In the genomic region with DNA sequence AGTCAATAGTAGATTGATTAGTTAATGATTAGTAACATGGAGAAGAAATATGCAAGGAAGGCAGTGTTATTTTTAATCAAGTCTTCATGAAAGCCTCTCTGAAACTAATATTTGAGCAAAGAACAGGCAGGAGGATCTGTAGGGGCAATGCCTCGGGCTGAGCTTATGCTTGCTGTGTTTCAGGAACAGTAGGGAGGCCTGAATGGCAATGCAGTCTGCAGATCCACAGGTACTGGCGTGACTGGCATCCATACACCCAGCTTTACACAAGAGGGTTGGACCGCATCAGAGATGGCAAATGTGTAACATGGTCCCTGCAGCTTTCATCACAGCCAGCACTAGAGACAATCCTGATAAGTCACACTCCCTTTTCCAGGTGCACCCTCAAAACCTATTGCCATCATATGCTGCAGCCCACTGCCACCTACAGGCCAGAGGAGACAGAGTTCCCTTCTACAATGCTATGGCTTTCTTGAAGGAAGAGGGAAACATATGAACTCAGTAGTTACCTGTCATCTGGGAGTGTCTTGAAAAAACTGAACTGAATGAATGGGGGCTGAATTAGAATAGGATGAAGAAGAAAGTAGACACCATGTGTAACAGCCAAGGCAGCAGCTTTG, we compare ENCODE assay signal across 8 cellular contexts.
DNase-seq lines count a peak whose midpoint lies in the region; ATAC-seq and TF ChIP-seq lines count a peak whose summit lies in the region.

No MANE protein-coding gene starts in this region.

- intact Hi-C loops in transverse colon (cut with DNase I; ENCODE audit: low total_unique reads) = loop anchor here (5.0 kb wide), 1 partner anchor 1075 kb away; no protein-coding TSS in a partner anchor

- H3K9ac ChIP-seq in adipocyte (ENCODE audit: low read length) = no peak overlapping the region

- peak; percentile 79 for ATAC-seq in GM21825 (IDR thresholded peaks at IDR 0.05; ENCODE audit: unreplicated experiment)

- TF ChIP-seq POLR2A in NB4 (IDR thresholded peaks at IDR 0.05; ENCODE audit: extremely low read depth, insufficient read length) (no peak), transverse colon (IDR thresholded peaks at IDR 0.05) (no peak)

- in situ Hi-C loops in transverse colon (cut with MboI; ENCODE audit: low pct_ligation_motif_present in 1 of 4, low pct_unique_long_range_greater_than_20kb in 1 of 4, low sequenced_read_pairs in 3 of 4) = loop anchor here in 1 of 4 donors (25.0 kb wide), 1 partner anchor 660 kb away; no protein-coding TSS in a partner anchor

- H3K27me3 ChIP-seq in adipocyte (replicated peaks; ENCODE audit: control insufficient read depth, insufficient read depth, low read length) (peaks cover 13% of the 10 kb centered on the region), transverse colon (no peaks in the 10 kb centered on the region)

- H3K36me3 ChIP-seq in adipocyte (ENCODE audit: control insufficient read depth, insufficient read depth, low read length, severe bottlenecking) (no peaks in the 10 kb centered on the region), transverse colon (no peaks in the 10 kb centered on the region)

- 58% methylated on average over 3 of the region's 3 CpGs; no CpG with 5 or more reads in 1 of the 2 donors for WGBS in transverse colon (ENCODE audit: low coverage in 1 of 2), 2 donors

- POLR2A ChIA-PET in GM10248 (lab: Yijun Ruan, JAX) = no interaction called here

- TF ChIP-seq CTCF in GM10248 (IDR thresholded peaks at IDR 0.05; ENCODE audit: control extremely low read depth, extremely low read depth, low read depth, missing control alignments) = peak; percentile 77
- TF ChIP-seq CTCF in NB4 (IDR thresholded peaks at IDR 0.05; ENCODE audit: low read depth, low read length) = peak; percentile 91
- peak; percentile 36 to 47 (median 42) for TF ChIP-seq CTCF in transverse colon (IDR thresholded peaks at IDR 0.05)

- H3K9me3 ChIP-seq in adipocyte (ENCODE audit: control insufficient read depth, low read length) (no peaks in the 10 kb centered on the region), transverse colon (no peaks in the 10 kb centered on the region)

- H3K4me3 ChIP-seq in NB4 (ENCODE audit: low read depth, low read length) = no peak overlapping the region
- H3K4me3 ChIP-seq in adipocyte (ENCODE audit: low read length) = no peak overlapping the region
- no peak overlapping the region for H3K4me3 ChIP-seq in transverse colon

- H3K27ac ChIP-seq in transverse colon = no peak overlapping the region

- DNase-seq in GM10248 (ENCODE audit: extremely low spot score) (no peak), NB4 (ENCODE audit: low read depth) (peak; percentile 60), adipocyte (ENCODE audit: low read depth) (peak; percentile 27), iPS-NIHi7 (ENCODE audit: extremely low spot score) (peak; percentile 76), transverse colon (no peak), ureter (ENCODE audit: low spot score) (no peak), NCI-H446 treated with DMSO at 0.1 percent for 48 hours (lab: John Stamatoyannopoulos, UW) (no peak)

- TF ChIP-seq EP300 in transverse colon (IDR thresholded peaks at IDR 0.05; ENCODE audit: low read depth) = no peak

- CTCF ChIA-PET in GM10248 (lab: Yijun Ruan, JAX) = interaction anchor here (0.6 to 1.7 kb wide), 5 partner anchors 12 to 684 kb away, joined by 3 to 5 read pairs (median 3); no protein-coding TSS in a partner anchor

- H3K4me1 ChIP-seq in adipocyte (ENCODE audit: control insufficient read depth, insufficient read depth, low read length) (no peaks in the 10 kb centered on the region), transverse colon (no peaks in the 10 kb centered on the region)

Comparison
In these comparisons a context has a peak if more than half of its experiments do, and no peak if none do; other contexts are left out.
1. DNase-seq: peak in NB4 (single experiment), adipocyte (single experiment) and iPS-NIHi7 (single experiment); none in GM10248 (single experiment), transverse colon (single experiment), ureter (single experiment) and NCI-H446 treated with DMSO at 0.1 percent for 48 hours (single experiment).
2. Peak in every context shown above with its lines, with median percentiles within 50 percentile points of each other: CTCF ChIP-seq.